In the genomic region with DNA sequence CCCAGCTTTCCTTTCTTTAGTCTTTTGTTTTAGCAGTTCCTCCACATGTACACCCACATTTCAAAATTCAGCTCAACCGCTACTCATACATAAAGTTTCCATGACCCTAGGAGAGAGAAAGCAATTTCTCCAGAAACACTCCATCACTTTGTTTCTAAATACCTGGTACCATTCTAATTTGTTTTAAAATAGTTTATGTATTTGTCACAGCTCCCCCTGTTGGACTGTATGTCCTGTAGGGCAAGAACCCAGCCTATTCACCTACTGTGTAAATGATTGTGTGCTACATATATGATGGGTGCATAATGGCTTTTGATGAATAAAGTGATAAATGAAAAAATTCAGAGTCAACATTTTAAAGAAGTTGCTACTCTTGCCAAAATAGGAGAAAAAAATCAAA, we compare ENCODE assay signal across 1 cellular context.
TF ChIP-seq lines count a peak whose summit lies in the region.

No MANE protein-coding gene starts in this region.

TF ChIP-seq in GM23338, 12 proteins besides CTCF, POLR2A, EP300 and RAD21 (continued from another document):
- TF ChIP-seq, protein P1, sequence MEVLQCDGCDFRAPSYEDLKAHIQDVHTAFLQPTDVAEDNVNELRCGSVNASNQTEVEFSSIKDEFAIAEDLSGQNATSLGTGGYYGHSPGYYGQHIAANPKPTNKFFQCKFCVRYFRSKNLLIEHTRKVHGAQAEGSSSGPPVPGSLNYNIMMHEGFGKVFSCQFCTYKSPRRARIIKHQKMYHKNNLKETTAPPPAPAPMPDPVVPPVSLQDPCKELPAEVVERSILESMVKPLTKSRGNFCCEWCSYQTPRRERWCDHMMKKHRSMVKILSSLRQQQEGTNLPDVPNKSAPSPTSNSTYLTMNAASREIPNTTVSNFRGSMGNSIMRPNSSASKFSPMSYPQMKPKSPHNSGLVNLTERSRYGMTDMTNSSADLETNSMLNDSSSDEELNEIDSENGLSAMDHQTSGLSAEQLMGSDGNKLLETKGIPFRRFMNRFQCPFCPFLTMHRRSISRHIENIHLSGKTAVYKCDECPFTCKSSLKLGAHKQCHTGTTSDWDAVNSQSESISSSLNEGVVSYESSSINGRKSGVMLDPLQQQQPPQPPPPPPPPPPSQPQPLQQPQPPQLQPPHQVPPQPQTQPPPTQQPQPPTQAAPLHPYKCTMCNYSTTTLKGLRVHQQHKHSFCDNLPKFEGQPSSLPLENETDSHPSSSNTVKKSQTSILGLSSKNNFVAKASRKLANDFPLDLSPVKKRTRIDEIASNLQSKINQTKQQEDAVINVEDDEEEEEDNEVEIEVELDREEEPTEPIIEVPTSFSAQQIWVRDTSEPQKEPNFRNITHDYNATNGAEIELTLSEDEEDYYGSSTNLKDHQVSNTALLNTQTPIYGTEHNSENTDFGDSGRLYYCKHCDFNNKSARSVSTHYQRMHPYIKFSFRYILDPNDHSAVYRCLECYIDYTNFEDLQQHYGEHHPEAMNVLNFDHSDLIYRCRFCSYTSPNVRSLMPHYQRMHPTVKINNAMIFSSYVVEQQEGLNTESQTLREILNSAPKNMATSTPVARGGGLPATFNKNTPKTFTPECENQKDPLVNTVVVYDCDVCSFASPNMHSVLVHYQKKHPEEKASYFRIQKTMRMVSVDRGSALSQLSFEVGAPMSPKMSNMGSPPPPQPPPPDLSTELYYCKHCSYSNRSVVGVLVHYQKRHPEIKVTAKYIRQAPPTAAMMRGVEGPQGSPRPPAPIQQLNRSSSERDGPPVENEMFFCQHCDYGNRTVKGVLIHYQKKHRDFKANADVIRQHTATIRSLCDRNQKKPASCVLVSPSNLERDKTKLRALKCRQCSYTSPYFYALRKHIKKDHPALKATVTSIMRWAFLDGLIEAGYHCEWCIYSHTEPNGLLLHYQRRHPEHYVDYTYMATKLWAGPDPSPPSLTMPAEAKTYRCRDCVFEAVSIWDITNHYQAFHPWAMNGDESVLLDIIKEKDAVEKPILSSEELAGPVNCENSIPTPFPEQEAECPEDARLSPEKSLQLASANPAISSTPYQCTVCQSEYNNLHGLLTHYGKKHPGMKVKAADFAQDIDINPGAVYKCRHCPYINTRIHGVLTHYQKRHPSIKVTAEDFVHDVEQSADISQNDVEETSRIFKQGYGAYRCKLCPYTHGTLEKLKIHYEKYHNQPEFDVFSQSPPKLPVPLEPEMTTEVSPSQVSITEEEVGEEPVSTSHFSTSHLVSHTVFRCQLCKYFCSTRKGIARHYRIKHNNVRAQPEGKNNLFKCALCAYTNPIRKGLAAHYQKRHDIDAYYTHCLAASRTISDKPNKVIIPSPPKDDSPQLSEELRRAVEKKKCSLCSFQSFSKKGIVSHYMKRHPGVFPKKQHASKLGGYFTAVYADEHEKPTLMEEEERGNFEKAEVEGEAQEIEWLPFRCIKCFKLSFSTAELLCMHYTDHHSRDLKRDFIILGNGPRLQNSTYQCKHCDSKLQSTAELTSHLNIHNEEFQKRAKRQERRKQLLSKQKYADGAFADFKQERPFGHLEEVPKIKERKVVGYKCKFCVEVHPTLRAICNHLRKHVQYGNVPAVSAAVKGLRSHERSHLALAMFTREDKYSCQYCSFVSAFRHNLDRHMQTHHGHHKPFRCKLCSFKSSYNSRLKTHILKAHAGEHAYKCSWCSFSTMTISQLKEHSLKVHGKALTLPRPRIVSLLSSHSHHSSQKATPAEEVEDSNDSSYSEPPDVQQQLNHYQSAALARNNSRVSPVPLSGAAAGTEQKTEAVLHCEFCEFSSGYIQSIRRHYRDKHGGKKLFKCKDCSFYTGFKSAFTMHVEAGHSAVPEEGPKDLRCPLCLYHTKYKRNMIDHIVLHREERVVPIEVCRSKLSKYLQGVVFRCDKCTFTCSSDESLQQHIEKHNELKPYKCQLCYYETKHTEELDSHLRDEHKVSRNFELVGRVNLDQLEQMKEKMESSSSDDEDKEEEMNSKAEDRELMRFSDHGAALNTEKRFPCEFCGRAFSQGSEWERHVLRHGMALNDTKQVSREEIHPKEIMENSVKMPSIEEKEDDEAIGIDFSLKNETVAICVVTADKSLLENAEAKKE (CRISPR knock-in tag; IDR thresholded peaks at IDR 0.05), result no peak
- TF ChIP-seq EZH2phosphoT487 (IDR thresholded peaks at IDR 0.05; ENCODE audit: unreplicated experiment) (no peak), EZH2 (IDR thresholded peaks at IDR 0.05; ENCODE audit: low read depth, unreplicated experiment) (no peak)
